In genomic region chrX:48983081-48983480, GRCh38 we compare ENCODE assay signal across 31 cellular contexts.
"Had no signal": no experiment of that assay in that cellular context is flagged by ENCODE, and none has a peak within 500 bp of the region (broad histone marks: within the 10 kb centered on the region; RNA-seq: fewer than 3 reads in every experiment).

No MANE protein-coding gene starts in this region.

- H3K27ac ChIP-seq: adrenal gland, body of pancreas, colonic mucosa, epithelial cell of prostate, esophagus squamous epithelium, gastroesophageal sphincter, WERI-Rb-1 had no signal

- H3K27ac Mint-ChIP-seq: activated B cell treated with CpG ODN at 0.5 μM for 24 hours; activated CD4-positive, alpha-beta memory T cell treated with anti-CD3 and anti-CD28 coated beads for 36 hours; activated CD4-positive, alpha-beta T cell treated with anti-CD3 and anti-CD28 coated beads for 36 hours; activated CD4-positive, alpha-beta T cell treated with anti-CD3 and anti-CD28 coated beads, Interleukin-2, amount 10 ng/mL, durations not matched to agents 24 days and 14 days; activated CD8-positive, alpha-beta T cell treated with anti-CD3 and anti-CD28 coated beads, Interleukin-2, amount 10 ng/mL, durations not matched to agents 7 days and 5 days; activated naive CD8-positive, alpha-beta T cell treated with anti-CD3 and anti-CD28 coated beads for 36 hours; activated naive CD8-positive, alpha-beta T cell treated with anti-CD3 and anti-CD28 coated beads, Interleukin-2, amount 50 U/mL, for 24 hours; activated T-helper 17 cell treated with anti-CD3 and anti-CD28 coated beads, Interleukin-2, amount 50 U/mL, for 72 hours; T-cell; T-helper 1 cell treated with Interleukin-12 subunit alpha and Interleukin-12 subunit beta and Interleukin-4 antibody, amounts not matched to agents 30 μg/mL and 1 μg/mL, for 36 hours; T-helper 2 cell treated with Interferon-gamma antibody and Interleukin-4, amounts not matched to agents 5 μg/mL and 100 μg/mL, for 36 hours had no signal

- H3K4me3 Mint-ChIP-seq: activated B cell treated with CpG ODN at 0.5 μM for 24 hours; activated CD4-positive, alpha-beta memory T cell treated with anti-CD3 and anti-CD28 coated beads for 36 hours; activated CD4-positive, alpha-beta T cell treated with anti-CD3 and anti-CD28 coated beads for 36 hours; activated CD4-positive, alpha-beta T cell treated with anti-CD3 and anti-CD28 coated beads, Interleukin-2, amount 10 ng/mL, durations not matched to agents 24 days and 14 days; activated CD8-positive, alpha-beta T cell treated with anti-CD3 and anti-CD28 coated beads, Interleukin-2, amount 10 ng/mL, durations not matched to agents 7 days and 5 days; activated naive CD8-positive, alpha-beta T cell treated with anti-CD3 and anti-CD28 coated beads for 36 hours; activated naive CD8-positive, alpha-beta T cell treated with anti-CD3 and anti-CD28 coated beads, Interleukin-2, amount 50 U/mL, for 24 hours; activated T-cell treated with anti-CD3 and anti-CD28 coated beads, Interleukin-2, amount 50 U/mL, for 4 hours; activated T-helper 17 cell treated with anti-CD3 and anti-CD28 coated beads, Interleukin-2, amount 50 U/mL, for 72 hours; T-helper 1 cell treated with Interleukin-12 subunit alpha and Interleukin-12 subunit beta and Interleukin-4 antibody, amounts not matched to agents 30 μg/mL and 1 μg/mL, for 36 hours; T-helper 2 cell treated with Interferon-gamma antibody and Interleukin-4, amounts not matched to agents 5 μg/mL and 100 μg/mL, for 36 hours had no signal

- H3K27me3 Mint-ChIP-seq: activated B cell treated with CpG ODN at 0.5 μM for 24 hours; activated CD4-positive, alpha-beta memory T cell treated with anti-CD3 and anti-CD28 coated beads for 36 hours; activated CD4-positive, alpha-beta T cell treated with anti-CD3 and anti-CD28 coated beads for 36 hours; activated CD4-positive, alpha-beta T cell treated with anti-CD3 and anti-CD28 coated beads, Interleukin-2, amount 10 ng/mL, durations not matched to agents 24 days and 14 days; activated naive CD8-positive, alpha-beta T cell treated with anti-CD3 and anti-CD28 coated beads for 36 hours; activated naive CD8-positive, alpha-beta T cell treated with anti-CD3 and anti-CD28 coated beads, Interleukin-2, amount 50 U/mL, for 24 hours; activated T-helper 17 cell treated with anti-CD3 and anti-CD28 coated beads, Interleukin-2, amount 50 U/mL, for 72 hours had no signal

- ATAC-seq: activated CD4-positive, alpha-beta T cell treated with anti-CD3 and anti-CD28 coated beads for 36 hours; activated CD8-positive, alpha-beta T cell treated with anti-CD3 and anti-CD28 coated beads, Interleukin-2, amount 10 ng/mL, durations not matched to agents 7 days and 5 days; activated naive CD8-positive, alpha-beta T cell treated with anti-CD3 and anti-CD28 coated beads, Interleukin-2, amount 50 U/mL, for 24 hours; activated T-cell treated with anti-CD3 and anti-CD28 coated beads, Interleukin-2, amount 50 U/mL, for 4 hours; activated T-helper 17 cell treated with anti-CD3 and anti-CD28 coated beads, Interleukin-2, amount 50 U/mL, for 72 hours; body of pancreas; gastroesophageal sphincter; T-cell had no signal

- H3K4me3 ChIP-seq: adrenal gland, body of pancreas, colonic mucosa, esophagus squamous epithelium, gastroesophageal sphincter had no signal

- H3K36me3 ChIP-seq: colonic mucosa had no signal

- H3K9me3 ChIP-seq: adrenal gland, body of pancreas, colonic mucosa, esophagus squamous epithelium, gastroesophageal sphincter had no signal

- H3K4me1 Mint-ChIP-seq: activated B cell treated with CpG ODN at 0.5 μM for 24 hours; activated CD4-positive, alpha-beta T cell treated with anti-CD3 and anti-CD28 coated beads for 36 hours; activated CD4-positive, alpha-beta T cell treated with anti-CD3 and anti-CD28 coated beads, Interleukin-2, amount 10 ng/mL, durations not matched to agents 24 days and 14 days; activated naive CD8-positive, alpha-beta T cell treated with anti-CD3 and anti-CD28 coated beads for 36 hours; activated naive CD8-positive, alpha-beta T cell treated with anti-CD3 and anti-CD28 coated beads, Interleukin-2, amount 50 U/mL, for 24 hours; activated T-helper 17 cell treated with anti-CD3 and anti-CD28 coated beads, Interleukin-2, amount 50 U/mL, for 72 hours; T-cell had no signal

- H3K27me3 ChIP-seq: adrenal gland, body of pancreas, colonic mucosa, esophagus squamous epithelium, gastroesophageal sphincter had no signal

- H3K9me3 Mint-ChIP-seq: activated B cell treated with CpG ODN at 0.5 μM for 24 hours; activated CD4-positive, alpha-beta memory T cell treated with anti-CD3 and anti-CD28 coated beads for 36 hours; activated CD4-positive, alpha-beta T cell treated with anti-CD3 and anti-CD28 coated beads, Interleukin-2, amount 10 ng/mL, durations not matched to agents 24 days and 14 days; activated naive CD8-positive, alpha-beta T cell treated with anti-CD3 and anti-CD28 coated beads for 36 hours; activated naive CD8-positive, alpha-beta T cell treated with anti-CD3 and anti-CD28 coated beads, Interleukin-2, amount 50 U/mL, for 24 hours; activated T-cell treated with anti-CD3 and anti-CD28 coated beads, Interleukin-2, amount 50 U/mL, for 4 hours; activated T-helper 17 cell treated with anti-CD3 and anti-CD28 coated beads, Interleukin-2, amount 50 U/mL, for 72 hours; T-cell; T-helper 1 cell treated with Interleukin-12 subunit alpha and Interleukin-12 subunit beta and Interleukin-4 antibody, amounts not matched to agents 30 μg/mL and 1 μg/mL, for 36 hours; T-helper 2 cell treated with Interferon-gamma antibody and Interleukin-4, amounts not matched to agents 5 μg/mL and 100 μg/mL, for 36 hours had no signal

- DNase-seq: activated B cell treated with CpG ODN at 0.5 μM for 24 hours; activated CD4-positive, alpha-beta memory T cell treated with anti-CD3 and anti-CD28 coated beads for 36 hours; activated CD4-positive, alpha-beta T cell treated with anti-CD3 and anti-CD28 coated beads for 36 hours; activated CD4-positive, alpha-beta T cell treated with anti-CD3 and anti-CD28 coated beads, Interleukin-2, amount 10 ng/mL, durations not matched to agents 24 days and 14 days; activated CD4-positive, CD25-positive, alpha-beta regulatory T cell treated with anti-CD3 and anti-CD28 coated beads, Interleukin-2, amount 50 U/mL, for 72 hours; activated CD8-positive, alpha-beta T cell treated with anti-CD3 and anti-CD28 coated beads, Interleukin-2, amount 10 ng/mL, durations not matched to agents 7 days and 5 days; activated effector memory CD4-positive, alpha-beta T cell treated with Interleukin-2 at 50 U/mL for 16 hours; activated gamma-delta T cell treated with Interleukin-2 at 50 U/mL for 16 hours; activated naive CD4-positive, alpha-beta T cell treated with anti-CD3 and anti-CD28 coated beads, Interleukin-2, amount 50 U/mL, for 16 hours; activated naive CD4-positive, alpha-beta T cell treated with Interleukin-2 at 50 U/mL for 16 hours; activated naive CD8-positive, alpha-beta T cell treated with anti-CD3 and anti-CD28 coated beads for 36 hours; activated naive CD8-positive, alpha-beta T cell treated with anti-CD3 and anti-CD28 coated beads, Interleukin-2, amount 50 U/mL, for 24 hours; activated T-cell treated with anti-CD3 and anti-CD28 coated beads, Interleukin-2, amount 50 U/mL, for 4 hours; adrenal gland; amygdala; aorta; body of pancreas; central memory CD4-positive, alpha-beta T cell; cerebellar nuclear complex; colonic mucosa; effector CD8-positive, alpha-beta T cell; esophagus squamous epithelium; foreskin melanocyte; T-cell; T1000; WERI-Rb-1 had no signal

- H3K4me1 ChIP-seq: adrenal gland, body of pancreas, colonic mucosa, esophagus squamous epithelium, gastroesophageal sphincter had no signal
